8 cellular contexts compared by ENCODE assay signal in the genomic region with DNA sequence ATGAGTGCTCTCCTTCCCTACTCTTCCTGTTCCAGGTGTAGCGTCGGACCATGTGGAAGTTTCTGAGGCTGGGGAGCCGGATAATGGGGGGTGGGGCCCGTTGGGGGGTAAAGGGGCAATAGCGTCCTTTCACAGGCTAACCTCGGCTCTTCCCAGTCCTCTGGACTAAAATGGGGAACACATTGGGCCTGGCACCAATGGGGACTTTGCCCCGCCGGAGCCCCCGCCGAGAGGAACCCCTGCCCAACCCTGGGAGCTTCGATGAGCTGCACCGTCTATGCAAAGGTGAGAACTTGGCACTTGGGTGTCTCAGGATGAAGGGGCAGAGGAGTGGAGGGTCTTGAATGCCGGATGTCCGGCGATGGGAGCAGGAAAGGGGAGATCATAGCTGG. TPM values are rescaled to one million over a fixed set of nuclear protein-coding genes. Genes with fewer than 3 reads are reported as not detected.
A peak's percentile ranks its signal among the peaks of the same experiment; 100 is the strongest.
DNase-seq lines count a peak whose midpoint lies in the region; TF ChIP-seq lines count a peak whose summit lies in the region.

No MANE protein-coding gene starts in this region.

- H3K4me3 Mint-ChIP-seq in T-helper 2 cell treated with Interferon-gamma antibody and Interleukin-4, amounts not matched to agents 5 μg/mL and 100 μg/mL, for 36 hours = peak overlapping the region; percentile 99
- peak overlapping the region; percentile 99 for H3K4me3 Mint-ChIP-seq in activated T-helper 1 cell treated with anti-CD3 and anti-CD28 coated beads, Interleukin-12 subunit alpha, Interleukin-12 subunit beta, Interleukin-2, Interleukin-4 antibody, amounts not matched to agents 30 ng/mL and 10 ng/mL and 1 ng/mL, durations not matched to agents 14 hours and 24 hours and 36 hours

- H3K27me3 Mint-ChIP-seq in T-helper 2 cell treated with Interferon-gamma antibody and Interleukin-4, amounts not matched to agents 5 μg/mL and 100 μg/mL, for 36 hours (ENCODE audit: low read depth) = no peaks in the 10 kb centered on the region
- H3K27me3 Mint-ChIP-seq in activated T-helper 1 cell treated with anti-CD3 and anti-CD28 coated beads, Interleukin-12 subunit alpha, Interleukin-12 subunit beta, Interleukin-2, Interleukin-4 antibody, amounts not matched to agents 30 ng/mL and 10 ng/mL and 1 ng/mL, durations not matched to agents 14 hours and 24 hours and 36 hours (ENCODE audit: insufficient read depth) = peaks cover 3% of the 10 kb centered on the region

- peaks cover 16 to 42% (median 29%) of the 10 kb centered on the region in 4 donors for H3K4me1 ChIP-seq in stomach

- WGBS in stomach, 5 donors = 6 to 13% (median 9%) methylated on average over 14 to 15 of the region's 15 CpGs

- TF ChIP-seq EP300 in stomach (IDR thresholded peaks at IDR 0.05) = no peak

- H3K36me3 ChIP-seq in stomach = peaks cover 20 to 37% (median 29%) of the 10 kb centered on the region in 4 donors

- no peaks in the 10 kb centered on the region for H3K9me3 Mint-ChIP-seq in T-helper 2 cell treated with Interferon-gamma antibody and Interleukin-4, amounts not matched to agents 5 μg/mL and 100 μg/mL, for 36 hours
- no peaks in the 10 kb centered on the region for H3K9me3 Mint-ChIP-seq in activated T-helper 1 cell treated with anti-CD3 and anti-CD28 coated beads, Interleukin-12 subunit alpha, Interleukin-12 subunit beta, Interleukin-2, Interleukin-4 antibody, amounts not matched to agents 30 ng/mL and 10 ng/mL and 1 ng/mL, durations not matched to agents 14 hours and 24 hours and 36 hours

- intact Hi-C loops in activated T-helper 1 cell treated with anti-CD3 and anti-CD28 coated beads, Interleukin-12 subunit alpha, Interleukin-12 subunit beta, Interleukin-2, Interleukin-4 antibody, amounts not matched to agents 30 ng/mL and 10 ng/mL and 1 ng/mL, durations not matched to agents 14 hours and 24 hours and 36 hours (cut with micrococcal nuclease) = loop anchor here (2.0 to 5.0 kb wide), 3 partner anchors 68 to 518 kb away; a partner anchor contains a TSS
- intact Hi-C loops in stomach (cut with DNase I; ENCODE audit: low total_unique reads) = loop anchor here (5.0 kb wide), 1 partner anchor 156 kb away; no protein-coding TSS in a partner anchor

- no peaks in the 10 kb centered on the region for H3K9me3 ChIP-seq in stomach

- no peak for TF ChIP-seq CTCF in stomach (IDR thresholded peaks at IDR 0.05)

- peak overlapping the region in 4 of 5 donors; percentile 75 to 84 (median 80) for H3K27ac ChIP-seq in stomach

- no peak for DNase-seq in T-helper 2 cell treated with Interferon-gamma antibody and Interleukin-4, amounts not matched to agents 5 μg/mL and 100 μg/mL, for 36 hours (ENCODE audit: low spot score)
- DNase-seq in T-helper 2 cell (no peak), stomach (no peak), NCI-H1105 (lab: John Stamatoyannopoulos, UW) (no peak), iPS-NIHi11 (ENCODE audit: low spot score) (no peak), middle frontal gyrus (ENCODE audit: extremely low spot score, low spot score) (no peak)
- DNase-seq in activated T-helper 1 cell treated with anti-CD3 and anti-CD28 coated beads, Interleukin-12 subunit alpha, Interleukin-12 subunit beta, Interleukin-2, Interleukin-4 antibody, amounts not matched to agents 30 ng/mL and 10 ng/mL and 1 ng/mL, durations not matched to agents 14 hours and 24 hours and 36 hours (ENCODE audit: low spot score) = no peak

- H3K4me3 ChIP-seq in iPS-11a (ENCODE audit: low read depth, low read length) (peak overlapping the region; percentile 87), stomach (peak overlapping the region; percentile 65 to 83 (median 78))

- H3K36me3 Mint-ChIP-seq in T-helper 2 cell treated with Interferon-gamma antibody and Interleukin-4, amounts not matched to agents 5 μg/mL and 100 μg/mL, for 36 hours (ENCODE audit: low read depth) = peaks cover 26% of the 10 kb centered on the region
- H3K36me3 Mint-ChIP-seq in activated T-helper 1 cell treated with anti-CD3 and anti-CD28 coated beads, Interleukin-12 subunit alpha, Interleukin-12 subunit beta, Interleukin-2, Interleukin-4 antibody, amounts not matched to agents 30 ng/mL and 10 ng/mL and 1 ng/mL, durations not matched to agents 14 hours and 24 hours and 36 hours (ENCODE audit: low read depth) = peaks cover 18% of the 10 kb centered on the region

- H3K27ac Mint-ChIP-seq in T-helper 2 cell treated with Interferon-gamma antibody and Interleukin-4, amounts not matched to agents 5 μg/mL and 100 μg/mL, for 36 hours = peak overlapping the region; percentile 99
- H3K27ac Mint-ChIP-seq in activated T-helper 1 cell treated with anti-CD3 and anti-CD28 coated beads, Interleukin-12 subunit alpha, Interleukin-12 subunit beta, Interleukin-2, Interleukin-4 antibody, amounts not matched to agents 30 ng/mL and 10 ng/mL and 1 ng/mL, durations not matched to agents 14 hours and 24 hours and 36 hours = peak overlapping the region; percentile 100

- TF ChIP-seq POLR2A in stomach (IDR thresholded peaks at IDR 0.05) = no peak

- H3K4me1 Mint-ChIP-seq in T-helper 2 cell treated with Interferon-gamma antibody and Interleukin-4, amounts not matched to agents 5 μg/mL and 100 μg/mL, for 36 hours (ENCODE audit: low read depth) = peaks cover 23% of the 10 kb centered on the region
- H3K4me1 Mint-ChIP-seq in activated T-helper 1 cell treated with anti-CD3 and anti-CD28 coated beads, Interleukin-12 subunit alpha, Interleukin-12 subunit beta, Interleukin-2, Interleukin-4 antibody, amounts not matched to agents 30 ng/mL and 10 ng/mL and 1 ng/mL, durations not matched to agents 14 hours and 24 hours and 36 hours (ENCODE audit: low read depth) = peaks cover 24% of the 10 kb centered on the region

- no peaks in the 10 kb centered on the region for H3K27me3 ChIP-seq in stomach

RNA-seq across cellular contexts. Expression of a gene that starts 0.5 kb away (rescaled TPM):
- 25.3 and 28.0 TPM in 2 replicates for total RNA-seq in activated T-helper 1 cell treated with anti-CD3 and anti-CD28 coated beads, Interleukin-12 subunit alpha, Interleukin-12 subunit beta, Interleukin-2, Interleukin-4 antibody, amounts not matched to agents 30 ng/mL and 10 ng/mL and 1 ng/mL, durations not matched to agents 14 hours and 24 hours and 36 hours
- total RNA-seq in stomach = 1 to 10 TPM in 4 of 5 donors, under 1 TPM in 1; 0.58 to 7.3 (median 5.8) TPM
- polyA plus RNA-seq in stomach = 1 to 10 TPM; 7.9 to 9.9 (median 9.8) TPM

RNA-seq across cellular contexts. Expression of a gene that starts 2.9 kb away (rescaled TPM):
- not detected in 2 replicates for total RNA-seq in activated T-helper 1 cell treated with anti-CD3 and anti-CD28 coated beads, Interleukin-12 subunit alpha, Interleukin-12 subunit beta, Interleukin-2, Interleukin-4 antibody, amounts not matched to agents 30 ng/mL and 10 ng/mL and 1 ng/mL, durations not matched to agents 14 hours and 24 hours and 36 hours
- 1 to 10 TPM in 1 of 5 donors, not detected in 4; 5.3 TPM for total RNA-seq in stomach
- not detected for polyA plus RNA-seq in stomach

RNA-seq across cellular contexts. Expression of a gene that starts 11.2 kb away (rescaled TPM):
- total RNA-seq in activated T-helper 1 cell treated with anti-CD3 and anti-CD28 coated beads, Interleukin-12 subunit alpha, Interleukin-12 subunit beta, Interleukin-2, Interleukin-4 antibody, amounts not matched to agents 30 ng/mL and 10 ng/mL and 1 ng/mL, durations not matched to agents 14 hours and 24 hours and 36 hours = 0.93 and 1.5 TPM in 2 replicates
- total RNA-seq in stomach = 10 to 100 TPM in 2 of 5 donors, 1 to 10 TPM in 2, not detected in 1; 1.4 to 27.0 (median 7.4) TPM
- polyA plus RNA-seq in stomach = 100 to 1,000 TPM in 1 of 3 donors, 10 to 100 TPM in 2; 35.4 to 101 (median 50.6) TPM

RNA-seq across cellular contexts. Expression of a gene that starts 11.7 kb away (rescaled TPM):
- total RNA-seq in activated T-helper 1 cell treated with anti-CD3 and anti-CD28 coated beads, Interleukin-12 subunit alpha, Interleukin-12 subunit beta, Interleukin-2, Interleukin-4 antibody, amounts not matched to agents 30 ng/mL and 10 ng/mL and 1 ng/mL, durations not matched to agents 14 hours and 24 hours and 36 hours = not detected in 2 replicates
- total RNA-seq in stomach = under 1 TPM in 1 of 5 donors, not detected in 4; 0.55 TPM
- polyA plus RNA-seq in stomach = not detected

RNA-seq across cellular contexts. Expression of a gene that starts 24.1 kb away (rescaled TPM):
- total RNA-seq in activated T-helper 1 cell treated with anti-CD3 and anti-CD28 coated beads, Interleukin-12 subunit alpha, Interleukin-12 subunit beta, Interleukin-2, Interleukin-4 antibody, amounts not matched to agents 30 ng/mL and 10 ng/mL and 1 ng/mL, durations not matched to agents 14 hours and 24 hours and 36 hours = 72.9 and 84.1 TPM in 2 replicates
- 100 to 1,000 TPM in 2 of 5 donors, 10 to 100 TPM in 2, 1 to 10 TPM in 1; 9.9 to 165 (median 85.7) TPM for total RNA-seq in stomach
- 10 to 100 TPM; 55.6 to 83.4 (median 81.9) TPM for polyA plus RNA-seq in stomach
